39 cellular contexts compared by ENCODE assay signal in genomic region chr12:14521822-14522221, GRCh38. TPM values are rescaled to one million over a fixed set of nuclear protein-coding genes. Genes with fewer than 3 reads are reported as not detected.
"Had no signal": no experiment of that assay in that cellular context is flagged by ENCODE, and none has a peak within 500 bp of the region (broad histone marks: within the 10 kb centered on the region; RNA-seq: fewer than 3 reads in every experiment).

No MANE protein-coding gene starts in this region.

- H3K36me3 ChIP-seq: adrenal gland, ascending aorta, brain microvascular endothelial cell, breast epithelium, cardiac muscle cell had no signal

- FAIRE-seq: astrocyte, bronchial epithelial cell had no signal

- H3K27ac Mint-ChIP-seq: activated naive CD4-positive, alpha-beta T cell treated with anti-CD3 and anti-CD28 coated beads for 36 hours; activated naive CD4-positive, alpha-beta T cell treated with anti-CD3 and anti-CD28 coated beads, Interleukin-2, amount 10 ng/mL, durations not matched to agents 7 days and 5 days; activated naive CD4-positive, alpha-beta T cell treated with anti-CD3 and anti-CD28 coated beads, Interleukin-2, amount 50 U/mL, for 24 hours; activated naive CD4-positive, alpha-beta T cell treated with anti-CD3 and anti-CD28 coated beads, Interleukin-2, amount 50 U/mL, for 72 hours; activated naive CD8-positive, alpha-beta T cell; activated naive CD8-positive, alpha-beta T cell treated with anti-CD3 and anti-CD28 coated beads for 36 hours; activated naive CD8-positive, alpha-beta T cell treated with anti-CD3 and anti-CD28 coated beads, Interleukin-2, amount 10 ng/mL, durations not matched to agents 7 days and 5 days; activated naive CD8-positive, alpha-beta T cell treated with anti-CD3 and anti-CD28 coated beads, Interleukin-2, amount 50 U/mL, for 24 hours; activated T-cell treated with anti-CD3 and anti-CD28 coated beads, Interleukin-2, amount 50 U/mL, for 24 hours; activated T-cell treated with anti-CD3 and anti-CD28 coated beads, Interleukin-2, amount 50 U/mL, for 72 hours; activated T-helper 1 cell treated with anti-CD3 and anti-CD28 coated beads, Interleukin-12 subunit alpha, Interleukin-12 subunit beta, Interleukin-2, Interleukin-4 antibody, amounts not matched to agents 30 ng/mL and 10 ng/mL and 1 ng/mL, durations not matched to agents 14 hours and 24 hours and 36 hours; activated T-helper 17 cell treated with anti-CD3 and anti-CD28 coated beads, Interleukin-2, amount 50 U/mL, for 72 hours; activated T-helper 2 cell treated with anti-CD3 and anti-CD28 coated beads, Interferon-gamma antibody, Interleukin-2, Interleukin-4, amounts not matched to agents 10 μg/mL and 5 μg/mL and 100 μg/mL, durations not matched to agents 14 hours and 24 hours and 36 hours; brain had no signal

- ATAC-seq: activated naive CD8-positive, alpha-beta T cell treated with anti-CD3 and anti-CD28 coated beads, Interleukin-2, amount 50 U/mL, for 24 hours; activated T-cell treated with anti-CD3 and anti-CD28 coated beads, Interleukin-2, amount 50 U/mL, for 4 hours; activated T-helper 17 cell treated with anti-CD3 and anti-CD28 coated beads, Interleukin-2, amount 50 U/mL, for 72 hours; body of pancreas had no signal

- H3K36me3 Mint-ChIP-seq: activated naive CD4-positive, alpha-beta T cell treated with anti-CD3 and anti-CD28 coated beads, Interleukin-2, amount 10 ng/mL, durations not matched to agents 7 days and 5 days had no signal

- H3K4me3 Mint-ChIP-seq: activated naive CD4-positive, alpha-beta T cell treated with anti-CD3 and anti-CD28 coated beads for 36 hours; activated naive CD4-positive, alpha-beta T cell treated with anti-CD3 and anti-CD28 coated beads, Interleukin-2, amount 10 ng/mL, durations not matched to agents 7 days and 5 days; activated naive CD4-positive, alpha-beta T cell treated with anti-CD3 and anti-CD28 coated beads, Interleukin-2, amount 50 U/mL, for 24 hours; activated naive CD8-positive, alpha-beta T cell; activated naive CD8-positive, alpha-beta T cell treated with anti-CD3 and anti-CD28 coated beads for 36 hours; activated naive CD8-positive, alpha-beta T cell treated with anti-CD3 and anti-CD28 coated beads, Interleukin-2, amount 10 ng/mL, durations not matched to agents 7 days and 5 days; activated naive CD8-positive, alpha-beta T cell treated with anti-CD3 and anti-CD28 coated beads, Interleukin-2, amount 50 U/mL, for 24 hours; activated T-cell treated with anti-CD3 and anti-CD28 coated beads, Interleukin-2, amount 50 U/mL, for 24 hours; activated T-cell treated with anti-CD3 and anti-CD28 coated beads, Interleukin-2, amount 50 U/mL, for 4 hours; activated T-cell treated with anti-CD3 and anti-CD28 coated beads, Interleukin-2, amount 50 U/mL, for 72 hours; activated T-helper 1 cell treated with anti-CD3 and anti-CD28 coated beads, Interleukin-12 subunit alpha, Interleukin-12 subunit beta, Interleukin-2, Interleukin-4 antibody, amounts not matched to agents 30 ng/mL and 10 ng/mL and 1 ng/mL, durations not matched to agents 14 hours and 24 hours and 36 hours; activated T-helper 17 cell treated with anti-CD3 and anti-CD28 coated beads, Interleukin-2, amount 50 U/mL, for 72 hours; brain; central memory CD8-positive, alpha-beta T cell had no signal

- H3K4me1 ChIP-seq: adrenal gland, ascending aorta, body of pancreas, breast epithelium had no signal

- H3K4me3 ChIP-seq: adrenal gland, ascending aorta, body of pancreas, breast epithelium, cardiac muscle cell had no signal

- H3K27me3 Mint-ChIP-seq: activated naive CD8-positive, alpha-beta T cell; activated T-helper 17 cell treated with anti-CD3 and anti-CD28 coated beads, Interleukin-2, amount 50 U/mL, for 72 hours had no signal

- H3K27ac ChIP-seq: adrenal gland, ascending aorta, body of pancreas, brain microvascular endothelial cell, breast epithelium, cardiac muscle cell had no signal

- DNase-seq: activated effector memory CD4-positive, alpha-beta T cell treated with anti-CD3 and anti-CD28 coated beads, Interleukin-2, amount 50 U/mL, for 16 hours; activated effector memory CD4-positive, alpha-beta T cell treated with Interleukin-2 at 50 U/mL for 16 hours; activated gamma-delta T cell; activated gamma-delta T cell treated with Interleukin-2 at 50 U/mL for 16 hours; activated naive CD4-positive, alpha-beta T cell; activated naive CD4-positive, alpha-beta T cell treated with anti-CD3 and anti-CD28 coated beads for 36 hours; activated naive CD4-positive, alpha-beta T cell treated with anti-CD3 and anti-CD28 coated beads, Interleukin-2, amount 10 ng/mL, durations not matched to agents 7 days and 5 days; activated naive CD4-positive, alpha-beta T cell treated with anti-CD3 and anti-CD28 coated beads, Interleukin-2, amount 50 U/mL, for 16 hours; activated naive CD4-positive, alpha-beta T cell treated with Interleukin-2 at 50 U/mL for 16 hours; activated naive CD8-positive, alpha-beta T cell treated with anti-CD3 and anti-CD28 coated beads for 36 hours; activated naive CD8-positive, alpha-beta T cell treated with anti-CD3 and anti-CD28 coated beads, Interleukin-2, amount 10 ng/mL, durations not matched to agents 7 days and 5 days; activated naive CD8-positive, alpha-beta T cell treated with anti-CD3 and anti-CD28 coated beads, Interleukin-2, amount 50 U/mL, for 24 hours; activated T-cell treated with anti-CD3 and anti-CD28 coated beads, Interleukin-2, amount 50 U/mL, for 24 hours; activated T-cell treated with anti-CD3 and anti-CD28 coated beads, Interleukin-2, amount 50 U/mL, for 4 hours; activated T-cell treated with anti-CD3 and anti-CD28 coated beads, Interleukin-2, amount 50 U/mL, for 48 hours; activated T-cell treated with anti-CD3 and anti-CD28 coated beads, Interleukin-2, amount 50 U/mL, for 72 hours; adrenal gland; amniotic stem cell; amygdala; anterior cingulate cortex; aorta; body of pancreas; brain microvascular endothelial cell; caudate nucleus; central memory CD4-positive, alpha-beta T cell; cerebellar nuclear complex had no signal

- H3K4me1 Mint-ChIP-seq: activated naive CD4-positive, alpha-beta T cell treated with anti-CD3 and anti-CD28 coated beads, Interleukin-2, amount 10 ng/mL, durations not matched to agents 7 days and 5 days; activated naive CD4-positive, alpha-beta T cell treated with anti-CD3 and anti-CD28 coated beads, Interleukin-2, amount 50 U/mL, for 24 hours; activated naive CD8-positive, alpha-beta T cell treated with anti-CD3 and anti-CD28 coated beads for 36 hours; activated naive CD8-positive, alpha-beta T cell treated with anti-CD3 and anti-CD28 coated beads, Interleukin-2, amount 10 ng/mL, durations not matched to agents 7 days and 5 days; activated naive CD8-positive, alpha-beta T cell treated with anti-CD3 and anti-CD28 coated beads, Interleukin-2, amount 50 U/mL, for 24 hours; activated T-helper 17 cell treated with anti-CD3 and anti-CD28 coated beads, Interleukin-2, amount 50 U/mL, for 72 hours; brain; central memory CD8-positive, alpha-beta T cell had no signal

- H3K27me3 ChIP-seq: adrenal gland, ascending aorta, body of pancreas, brain microvascular endothelial cell, breast epithelium, cardiac muscle cell had no signal

RNA-seq across cellular contexts. Expression of gene PLBD1, which starts 45.9 kb away (rescaled TPM):
- total RNA-seq: activated naive CD4-positive, alpha-beta T cell treated with anti-CD3 and anti-CD28 coated beads for 36 hours; activated naive CD4-positive, alpha-beta T cell treated with anti-CD3 and anti-CD28 coated beads, Interleukin-2, amount 50 U/mL, for 72 hours; activated T-cell treated with anti-CD3 and anti-CD28 coated beads, Interleukin-2, amount 50 U/mL, for 72 hours; activated T-helper 1 cell treated with anti-CD3 and anti-CD28 coated beads, Interleukin-12 subunit alpha, Interleukin-12 subunit beta, Interleukin-2, Interleukin-4 antibody, amounts not matched to agents 30 ng/mL and 10 ng/mL and 1 ng/mL, durations not matched to agents 14 hours and 24 hours and 36 hours; activated T-helper 17 cell treated with anti-CD3 and anti-CD28 coated beads, Interleukin-2, amount 50 U/mL, for 72 hours; activated T-helper 2 cell treated with anti-CD3 and anti-CD28 coated beads, Interferon-gamma antibody, Interleukin-2, Interleukin-4, amounts not matched to agents 10 μg/mL and 5 μg/mL and 100 μg/mL, durations not matched to agents 14 hours and 24 hours and 36 hours had no signal
